In the genomic region with DNA sequence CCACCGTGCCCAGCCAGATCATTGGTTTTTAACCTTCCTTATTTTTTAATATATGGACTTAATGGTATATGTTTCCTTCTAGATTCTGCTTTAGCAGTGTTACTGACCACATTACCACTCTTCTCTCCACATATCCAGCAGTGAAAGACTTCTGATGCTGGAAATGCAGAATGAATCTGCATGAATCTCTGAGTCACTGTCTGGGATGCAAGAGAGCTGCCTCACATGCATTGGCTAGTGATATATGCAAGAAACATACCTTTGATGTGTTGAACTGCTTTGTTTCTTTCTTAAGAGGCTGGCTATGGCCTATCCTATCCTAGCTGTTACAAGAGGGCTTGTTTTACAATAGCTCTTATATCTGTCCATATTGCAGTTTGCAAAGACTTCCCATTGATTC, we compare ENCODE assay signal across 26 cellular contexts.
"Had no signal": no experiment of that assay in that cellular context is flagged by ENCODE, and none has a peak within 500 bp of the region (broad histone marks: within the 10 kb centered on the region; RNA-seq: fewer than 3 reads in every experiment).

No MANE protein-coding gene starts in this region.

- H3K27me3 ChIP-seq: ascending aorta, dorsolateral prefrontal cortex, foreskin keratinocyte, heart right ventricle, left lung, tibial nerve had no signal

- H3K27me3 Mint-ChIP-seq: activated CD8-positive, alpha-beta T cell treated with anti-CD3 and anti-CD28 coated beads for 36 hours; activated naive CD8-positive, alpha-beta T cell treated with anti-CD3 and anti-CD28 coated beads for 36 hours; effector memory CD8-positive, alpha-beta T cell; T-helper 17 cell had no signal

- H3K27ac ChIP-seq: ascending aorta, coronary artery, dorsolateral prefrontal cortex, foreskin keratinocyte, heart right ventricle, left lung, tibial nerve had no signal

- H3K4me3 Mint-ChIP-seq: activated CD8-positive, alpha-beta T cell treated with anti-CD3 and anti-CD28 coated beads for 36 hours; activated naive CD8-positive, alpha-beta T cell treated with anti-CD3 and anti-CD28 coated beads for 36 hours; effector memory CD8-positive, alpha-beta T cell; natural killer cell treated with Interleukin-12 subunit alpha and Interleukin-12 subunit beta and Interleukin-15 and Interleukin-18, amount 100 ng/mL, for 72 hours; T-helper 17 cell; WTC11 had no signal

- H3K9me3 Mint-ChIP-seq: activated CD8-positive, alpha-beta T cell treated with anti-CD3 and anti-CD28 coated beads for 36 hours; activated naive CD8-positive, alpha-beta T cell treated with anti-CD3 and anti-CD28 coated beads for 36 hours; effector memory CD8-positive, alpha-beta T cell; natural killer cell treated with Interleukin-12 subunit alpha and Interleukin-12 subunit beta and Interleukin-15 and Interleukin-18, amount 100 ng/mL, for 72 hours; WTC11 had no signal

- H3K9me3 ChIP-seq: ascending aorta, left lung, mucosa of descending colon, tibial nerve had no signal

- H3K36me3 Mint-ChIP-seq: activated naive CD8-positive, alpha-beta T cell treated with anti-CD3 and anti-CD28 coated beads for 36 hours; natural killer cell treated with Interleukin-12 subunit alpha and Interleukin-12 subunit beta and Interleukin-15 and Interleukin-18, amount 100 ng/mL, for 72 hours; WTC11 had no signal

- H3K4me3 ChIP-seq: ascending aorta, coronary artery, dorsolateral prefrontal cortex, heart right ventricle, left lung, lung, mucosa of descending colon, tibial nerve had no signal

- H3K36me3 ChIP-seq: ascending aorta, heart right ventricle, left lung, tibial nerve had no signal

- ATAC-seq: activated CD8-positive, alpha-beta T cell treated with anti-CD3 and anti-CD28 coated beads for 36 hours; effector memory CD8-positive, alpha-beta T cell; esophagus mucosa; foreskin keratinocyte; heart right ventricle; left lung; mucosa of descending colon; natural killer cell treated with Interleukin-12 subunit alpha and Interleukin-12 subunit beta and Interleukin-15 and Interleukin-18, amount 100 ng/mL, for 72 hours; right cardiac atrium; T-helper 17 cell; WTC11 had no signal

- H3K27ac Mint-ChIP-seq: activated CD8-positive, alpha-beta T cell treated with anti-CD3 and anti-CD28 coated beads for 36 hours; activated naive CD8-positive, alpha-beta T cell treated with anti-CD3 and anti-CD28 coated beads for 36 hours; effector memory CD8-positive, alpha-beta T cell; T-helper 17 cell; WTC11 had no signal

- H3K4me1 Mint-ChIP-seq: WTC11 had no signal

- DNase-seq: activated CD4-positive, alpha-beta T cell treated with anti-CD3 and anti-CD28 coated beads for 1 hour; activated CD4-positive, alpha-beta T cell treated with anti-CD3 and anti-CD28 coated beads, Interleukin-2, amount 50 U/mL, for 1 hour; activated CD8-positive, alpha-beta T cell treated with anti-CD3 and anti-CD28 coated beads for 36 hours; activated naive CD4-positive, alpha-beta T cell; activated naive CD8-positive, alpha-beta T cell treated with anti-CD3 and anti-CD28 coated beads for 36 hours; activated T-cell treated with anti-CD3 and anti-CD28 coated beads, Interleukin-2, amount 50 U/mL, for 48 hours; dorsolateral prefrontal cortex; effector memory CD8-positive, alpha-beta T cell; foreskin keratinocyte; heart right ventricle; left lung; mucosa of descending colon; right cardiac atrium; stimulated activated CD4-positive, alpha-beta T cell treated with anti-CD3 and anti-CD28 coated beads, Interleukin-2, amount 100 ng/mL, for 48 hours; stimulated activated naive CD4-positive, alpha-beta T cell treated with Interleukin-2 at 50 U/mL for 16 hours; SW 1271; T-helper 17 cell; T1000 had no signal

- FAIRE-seq: endothelial cell of umbilical vein had no signal

- H3K4me1 ChIP-seq: ascending aorta, foreskin keratinocyte, tibial nerve had no signal
